ENCODE assay signal across 11 cellular contexts in genomic region chr22:35761037-35761436, GRCh38. TPM values are rescaled to one million over a fixed set of nuclear protein-coding genes. Genes with fewer than 3 reads are reported as not detected.
DNase-seq lines count a peak whose midpoint lies in the region; ATAC-seq, FAIRE-seq and TF ChIP-seq lines count a peak whose summit lies in the region.
"Had no signal": no experiment of that assay in that cellular context is flagged by ENCODE, and none has a peak within 500 bp of the region (broad histone marks: within the 10 kb centered on the region; RNA-seq: fewer than 3 reads in every experiment).

No MANE protein-coding gene starts in this region.

- no peak for TF ChIP-seq POLR2A in A549 (IDR thresholded peaks at IDR 0.05; ENCODE audit: low read length)

- H4K20me1 ChIP-seq in GM23338 (replicated peaks; ENCODE audit: insufficient read depth) = no peaks in the 10 kb centered on the region

- H3K4me1 Mint-ChIP-seq in GM23338 = peaks cover 1% of the 10 kb centered on the region; the same call in 1 of the 3 replicates
- H3K4me1 Mint-ChIP-seq: stimulated activated effector memory CD8-positive, alpha-beta T cell treated with anti-CD3 and anti-CD28 coated beads, Interleukin-12 subunit alpha, Interleukin-12 subunit beta, amount 100 ng/mL, for 72 hours had no signal

- no peak overlapping the region for H2AFZ ChIP-seq in GM23338

- no peaks in the 10 kb centered on the region for H3K36me3 ChIP-seq in GM23338 (ENCODE audit: insufficient read depth)

- in situ Hi-C loops in G401 (cut with HindIII; ENCODE audit: low sequenced_read_pairs) = no loop called here

- POLR2A ChIA-PET in A549 (lab: Yijun Ruan, JAX) = no interaction called here

- WGBS in A549 (ENCODE audit: missing lambda C conversion rate) = 93% methylated on average over 1 of the region's 1 CpG

- TF ChIP-seq RAD21 in A549 (conservative IDR thresholded peaks at IDR 0.05 in 1 of 2, IDR thresholded peaks at IDR 0.05 in 1 of 2) = peak; percentile 39 to 58; a peak in 4 of 5 replicates

- no peak overlapping the region for H3K27ac Mint-ChIP-seq in GM23338
- H3K27ac Mint-ChIP-seq: stimulated activated effector memory CD8-positive, alpha-beta T cell treated with anti-CD3 and anti-CD28 coated beads, Interleukin-12 subunit alpha, Interleukin-12 subunit beta, amount 100 ng/mL, for 72 hours had no signal

- TF ChIP-seq CTCF in A549 (IDR thresholded peaks at IDR 0.05) = peak; percentile 21; the same call in 1 of the 3 replicates
- TF ChIP-seq CTCF in GM23338 (conservative IDR thresholded peaks at IDR 0.05; ENCODE audit: low read depth in 2 of 2) = peak; percentile 58 to 66
- TF ChIP-seq CTCF in VCaP (conservative IDR thresholded peaks at IDR 0.05) = peak; percentile 24; the same call in 1 of the 2 replicates

- CTCF ChIA-PET in A549 (lab: Yijun Ruan, JAX) = interaction anchor here (0.7 to 1.0 kb wide), 4 partner anchors 9 to 226 kb away, joined by 3 read pairs; no protein-coding TSS in a partner anchor

- H3K9me3 Mint-ChIP-seq in GM23338 = no peaks in the 10 kb centered on the region
- H3K9me3 Mint-ChIP-seq: stimulated activated effector memory CD8-positive, alpha-beta T cell treated with anti-CD3 and anti-CD28 coated beads, Interleukin-12 subunit alpha, Interleukin-12 subunit beta, amount 100 ng/mL, for 72 hours had no signal

- H3K27me3 ChIP-seq in GM23338 (ENCODE audit: insufficient read depth) = no peaks in the 10 kb centered on the region
- H3K27me3 ChIP-seq: sigmoid colon had no signal

- intact Hi-C loops in left cardiac atrium (cut with DNase I) = loop anchor here in 1 of 2 donors (5.0 kb wide), 1 partner anchor 161 kb away; no protein-coding TSS in a partner anchor

- FAIRE-seq in A549 (lab: Jason Lieb, UNC) = no peak

- peaks cover 18% of the 10 kb centered on the region for H3K36me3 Mint-ChIP-seq in GM23338 (ENCODE audit: low read depth)
- H3K36me3 Mint-ChIP-seq: stimulated activated effector memory CD8-positive, alpha-beta T cell treated with anti-CD3 and anti-CD28 coated beads, Interleukin-12 subunit alpha, Interleukin-12 subunit beta, amount 100 ng/mL, for 72 hours had no signal

- H3K79me2 ChIP-seq in GM23338 (replicated peaks; ENCODE audit: insufficient read depth) = no peaks in the 10 kb centered on the region

- no peaks in the 10 kb centered on the region for H3K9me2 ChIP-seq in GM23338 (ENCODE audit: insufficient read depth)

- H3F3A ChIP-seq in GM23338 (replicated peaks; ENCODE audit: low read depth) = no peaks in the 10 kb centered on the region

- no peak overlapping the region for H3K4me2 ChIP-seq in A549
- H3K4me2 ChIP-seq in GM23338 = no peak overlapping the region

- peaks cover 1% of the 10 kb centered on the region for H3K27me3 Mint-ChIP-seq in GM23338 (ENCODE audit: insufficient read depth, low read depth, poor library complexity)

- no peaks in the 10 kb centered on the region for H3K9me3 ChIP-seq in A549
- H3K9me3 ChIP-seq: sigmoid colon had no signal

- H3K4me3 ChIP-seq in A549 (no peak overlapping the region), GM23338 (no peak overlapping the region)
- H3K4me3 ChIP-seq: sigmoid colon had no signal

- DNase-seq in A549 (ENCODE audit: low read depth in 1 of 2, low spot score in 1 of 2) (peak; percentile 15 to 33), GM23338 (ENCODE audit: low spot score) (peak; percentile 43), left cardiac atrium (no peak), G401 (ENCODE audit: low spot score) (no peak)
- no peak for DNase-seq in stimulated activated CD4-positive, alpha-beta T cell treated with anti-CD3 and anti-CD28 coated beads, Interleukin-2, amount 100 ng/mL, for 48 hours
- DNase-seq: activated CD4-positive, CD25-positive, alpha-beta regulatory T cell treated with anti-CD3 and anti-CD28 coated beads, Interleukin-2, amount 50 U/mL, for 72 hours; sigmoid colon had no signal

- H3K4me3 Mint-ChIP-seq in GM23338 = no peak overlapping the region
- H3K4me3 Mint-ChIP-seq: stimulated activated effector memory CD8-positive, alpha-beta T cell treated with anti-CD3 and anti-CD28 coated beads, Interleukin-12 subunit alpha, Interleukin-12 subunit beta, amount 100 ng/mL, for 72 hours had no signal

- H3K4me1 ChIP-seq in A549 (no peaks in the 10 kb centered on the region), GM23338 (ENCODE audit: insufficient read depth) (no peaks in the 10 kb centered on the region)

- TF ChIP-seq EP300 in A549 (IDR thresholded peaks at IDR 0.05) = no peak

- no peak overlapping the region for H3K27ac ChIP-seq in A549
- H3K27ac ChIP-seq in GM23338 (ENCODE audit: low read depth) = no peak overlapping the region
- no peak overlapping the region for H3K27ac ChIP-seq in VCaP
- H3K27ac ChIP-seq: sigmoid colon had no signal

- ATAC-seq in A549 (peak in 1 of 2 experiments; percentile 50; a peak in 1 of 6 replicates), GM23338 (peak; percentile 72), left cardiac atrium (peak; percentile 38 to 44), GM21825 (IDR thresholded peaks at IDR 0.05; ENCODE audit: unreplicated experiment) (no peak), HG03135 (IDR thresholded peaks at IDR 0.05; ENCODE audit: unreplicated experiment) (no peak)
- ATAC-seq: stimulated activated effector memory CD8-positive, alpha-beta T cell treated with anti-CD3 and anti-CD28 coated beads, Interleukin-12 subunit alpha, Interleukin-12 subunit beta, amount 100 ng/mL, for 72 hours had no signal

TF ChIP-seq in A549, 52 proteins besides CTCF, POLR2A, EP300 and RAD21:
- no peak for TF ChIP-seq HEYL (CRISPR knock-in tag; IDR thresholded peaks at IDR 0.05)
- no peak for TF ChIP-seq ZNF302 (CRISPR knock-in tag; IDR thresholded peaks at IDR 0.05)
- TF ChIP-seq SMC3 (IDR thresholded peaks at IDR 0.05) = peak; percentile 27; the same call in 1 of the 3 replicates
- no peak for TF ChIP-seq HES2 (IDR thresholded peaks at IDR 0.05)
- TF ChIP-seq TFCP2L1 (CRISPR knock-in tag; IDR thresholded peaks at IDR 0.05) = no peak
- TF ChIP-seq RNF2 (IDR thresholded peaks at IDR 0.05; ENCODE audit: borderline replicate concordance, low read depth) = no peak
- no peak for TF ChIP-seq CEBPB (IDR thresholded peaks at IDR 0.05)

RNA-seq across cellular contexts. Expression of gene APOL5, which starts 43.4 kb away (rescaled TPM):
- polyA plus RNA-seq in A549 (2011; rRNA removed) = not detected in 2 replicates
- polyA plus RNA-seq in A549 (2012; cell fraction: cytosol; rRNA removed) = not detected in 2 replicates
- polyA plus RNA-seq in A549 (2012; cell fraction: nucleus; rRNA removed) = not detected in 2 replicates
- not detected in 3 replicates for polyA plus RNA-seq in A549 (2017; fragmentation: RNase III; extraction: RNeasy Plus Mini Kit Qiagen cat#74134 plus additional on column Dnase treatment)
- polyA minus RNA-seq in A549 (2011; rRNA and poly(A)+ RNA removed) = not detected in 2 replicates
- not detected in 2 replicates for total RNA-seq in GM23338 (2014; rRNA removed; shearing (Covaris generic))
- polyA plus RNA-seq in GM23338 (2016; fragmentation: Nextera tagmentation; extraction: Ambion mirVana) = not detected in 2 replicates
- not detected for total RNA-seq in left cardiac atrium
- not detected in 2 replicates for total RNA-seq in G401 (2014; rRNA removed; shearing (Covaris generic))
- total RNA-seq: sigmoid colon had no signal
- polyA plus RNA-seq: sigmoid colon had no signal

Comparison
In these comparisons a context has a peak if more than half of its experiments do, and no peak if none do; other contexts are left out.
1. ATAC-seq: peak in GM23338 (single experiment) and left cardiac atrium (2 of 2); none in GM21825 (single experiment) and HG03135 (single experiment).
2. DNase-seq: peak in A549 (2 of 2) and GM23338 (single experiment); none in left cardiac atrium (single experiment), stimulated activated CD4-positive, alpha-beta T cell treated with anti-CD3 and anti-CD28 coated beads, Interleukin-2, amount 100 ng/mL, for 48 hours (0 of 2) and G401 (single experiment).
3. Peak in every context shown above with its lines, with median percentiles within 50 percentile points of each other: CTCF ChIP-seq.